Comparison of ENCODE assay signal across 9 cellular contexts in the genomic region with DNA sequence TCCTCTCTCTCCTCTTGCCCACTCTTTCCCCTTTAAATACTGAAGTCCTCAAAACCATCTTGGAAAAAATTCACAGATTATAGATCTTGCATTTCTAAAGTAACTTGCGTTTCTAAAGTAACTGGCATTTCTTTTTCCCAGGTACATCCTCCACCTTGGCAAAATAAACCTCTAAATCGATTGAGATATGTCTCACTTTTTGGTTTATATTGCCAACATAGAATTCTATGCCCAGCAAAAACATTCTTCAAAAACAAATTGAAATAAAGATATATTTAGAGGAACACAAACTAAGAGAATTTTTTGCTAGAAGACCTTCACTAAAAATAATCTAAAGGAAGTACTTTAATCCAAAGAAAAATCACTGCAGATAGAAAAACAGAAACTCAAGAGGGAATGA.
"Had no signal": no experiment of that assay in that cellular context is flagged by ENCODE, and none has a peak within 500 bp of the region (broad histone marks: within the 10 kb centered on the region; RNA-seq: fewer than 3 reads in every experiment).

No MANE protein-coding gene starts in this region.

- H2AFZ ChIP-seq: GM23338 had no signal

- ATAC-seq: GM23338, HepG2 had no signal

- H3K4me1 Mint-ChIP-seq: IgD-negative memory B cell had no signal

- H3K4me2 ChIP-seq: GM23338 had no signal

- H3K27ac ChIP-seq: HL-60 had no signal

- FAIRE-seq: H1, H54, HepG2 had no signal

- H3K4me3 ChIP-seq: GM23338 had no signal

- H3K4me3 Mint-ChIP-seq: GM23338, H9, HFFc6, IgD-negative memory B cell had no signal

- DNase-seq: H9, HCEC 1CT, HFFc6 had no signal

- H3K27ac Mint-ChIP-seq: GM23338, H9, HFFc6 had no signal
